ENCODE assay signal across 8 cellular contexts in genomic region chr5:121968910-121969607, GRCh38. TPM values are rescaled to one million over a fixed set of nuclear protein-coding genes. Genes with fewer than 3 reads are reported as not detected.
DNase-seq lines count a peak whose midpoint lies in the region; ATAC-seq and TF ChIP-seq lines count a peak whose summit lies in the region.

No MANE protein-coding gene starts in this region.

- H3K36me3 ChIP-seq in lung (ENCODE audit: control insufficient read depth in 2 of 2, insufficient read depth in 2 of 2, low read length in 2 of 2) = no peaks in the 10 kb centered on the region
- H3K36me3 ChIP-seq in thyroid gland = no peaks in the 10 kb centered on the region

- 46 to 58% methylated on average over 3 of the region's 3 CpGs for WGBS in lung, 2 donors
- 75 to 77% methylated on average over 3 of the region's 3 CpGs for WGBS in thyroid gland, 2 donors

- TF ChIP-seq POLR2A in erythroblast (IDR thresholded peaks at IDR 0.05; ENCODE audit: low read length) (no peak), thyroid gland (IDR thresholded peaks at IDR 0.05) (no peak)

- H3K9me3 ChIP-seq in lung (ENCODE audit: control insufficient read depth in 2 of 2, insufficient read depth in 1 of 2, low read length in 1 of 2) = no peaks in the 10 kb centered on the region
- no peaks in the 10 kb centered on the region for H3K9me3 ChIP-seq in thyroid gland

- peak; percentile 10 for DNase-seq in CD1c-positive myeloid dendritic cell (ENCODE audit: extremely low spot score)
- peak; percentile 98 for DNase-seq in astrocyte of the spinal cord (ENCODE audit: low read depth, low spot score)
- no peak for DNase-seq in lung (ENCODE audit: low spot score)
- DNase-seq in activated CD4-positive, alpha-beta T cell treated with anti-CD3 and anti-CD28 coated beads, Interleukin-2, amount 50 U/mL, for 4 hours = no peak
- no peak for DNase-seq in erythroblast (lab: John Stamatoyannopoulos, UW)
- no peak for DNase-seq in thyroid gland

- H3K4me3 ChIP-seq in astrocyte of the spinal cord (ENCODE audit: low read depth, low read length) (no peak overlapping the region), lung (no peak overlapping the region), thyroid gland (replicated peaks in 1 of 3) (no peak overlapping the region)

- TF ChIP-seq CTCF in astrocyte of the spinal cord (IDR thresholded peaks at IDR 0.05; ENCODE audit: low read depth, low read length) = no peak
- no peak for TF ChIP-seq CTCF in lung (IDR thresholded peaks at IDR 0.05; ENCODE audit: control extremely low read depth, extremely low read depth)
- no peak for TF ChIP-seq CTCF in thyroid gland (IDR thresholded peaks at IDR 0.05)

- in situ Hi-C loops in astrocyte of the spinal cord (cut with HindIII; ENCODE audit: low sequenced_read_pairs) = no loop called here

- H3K4me1 ChIP-seq in lung (ENCODE audit: control insufficient read depth in 2 of 2, insufficient read depth in 2 of 2, low read length in 2 of 2) (peaks cover 0 to 12% of the 10 kb centered on the region in 2 donors), thyroid gland (peaks cover 6 to 15% of the 10 kb centered on the region in 2 donors)

- H3K27me3 ChIP-seq in lung (ENCODE audit: control insufficient read depth, insufficient read depth) (no peaks in the 10 kb centered on the region), thyroid gland (no peaks in the 10 kb centered on the region)

- intact Hi-C loops in thyroid gland (cut with DNase I) = loop anchor here (10.0 kb wide), 1 partner anchor 106 kb away; the partner anchor contains the start of gene LOX

- peak; percentile 36 for ATAC-seq in HG03060 (IDR thresholded peaks at IDR 0.05; ENCODE audit: low read depth, unreplicated experiment)
- ATAC-seq in lung (ENCODE audit: insufficient read depth, low FRiP score) = peak; percentile 87
- ATAC-seq in HG03039 (IDR thresholded peaks at IDR 0.05; ENCODE audit: unreplicated experiment) = no peak

- H3K27ac ChIP-seq in lung (ENCODE audit: low read depth in 1 of 2, low read length in 1 of 2) (peak overlapping the region in 1 of 2 donors; percentile 60), thyroid gland (peak overlapping the region in 1 of 3 donors; percentile 38)

RNA-seq across cellular contexts. Expression of gene SRFBP1, which starts 7.3 kb away (rescaled TPM):
- total RNA-seq in lung = 10 to 100 TPM; 10.8 to 24.1 TPM
- 1 to 10 TPM; 2.4 to 6.5 TPM for polyA plus RNA-seq in lung
- total RNA-seq in thyroid gland = 10 to 100 TPM; 13.3 to 23.8 (median 18.0) TPM

Comparison
In these comparisons a context has a peak if more than half of its experiments do, and no peak if none do; other contexts are left out.
1. DNase-seq: peak in CD1c-positive myeloid dendritic cell (single experiment) and astrocyte of the spinal cord (single experiment); none in lung (single experiment), activated CD4-positive, alpha-beta T cell treated with anti-CD3 and anti-CD28 coated beads, Interleukin-2, amount 50 U/mL, for 4 hours (0 of 2), erythroblast (0 of 2) and thyroid gland (0 of 2).